1 cellular context compared by ENCODE assay signal in the genomic region with DNA sequence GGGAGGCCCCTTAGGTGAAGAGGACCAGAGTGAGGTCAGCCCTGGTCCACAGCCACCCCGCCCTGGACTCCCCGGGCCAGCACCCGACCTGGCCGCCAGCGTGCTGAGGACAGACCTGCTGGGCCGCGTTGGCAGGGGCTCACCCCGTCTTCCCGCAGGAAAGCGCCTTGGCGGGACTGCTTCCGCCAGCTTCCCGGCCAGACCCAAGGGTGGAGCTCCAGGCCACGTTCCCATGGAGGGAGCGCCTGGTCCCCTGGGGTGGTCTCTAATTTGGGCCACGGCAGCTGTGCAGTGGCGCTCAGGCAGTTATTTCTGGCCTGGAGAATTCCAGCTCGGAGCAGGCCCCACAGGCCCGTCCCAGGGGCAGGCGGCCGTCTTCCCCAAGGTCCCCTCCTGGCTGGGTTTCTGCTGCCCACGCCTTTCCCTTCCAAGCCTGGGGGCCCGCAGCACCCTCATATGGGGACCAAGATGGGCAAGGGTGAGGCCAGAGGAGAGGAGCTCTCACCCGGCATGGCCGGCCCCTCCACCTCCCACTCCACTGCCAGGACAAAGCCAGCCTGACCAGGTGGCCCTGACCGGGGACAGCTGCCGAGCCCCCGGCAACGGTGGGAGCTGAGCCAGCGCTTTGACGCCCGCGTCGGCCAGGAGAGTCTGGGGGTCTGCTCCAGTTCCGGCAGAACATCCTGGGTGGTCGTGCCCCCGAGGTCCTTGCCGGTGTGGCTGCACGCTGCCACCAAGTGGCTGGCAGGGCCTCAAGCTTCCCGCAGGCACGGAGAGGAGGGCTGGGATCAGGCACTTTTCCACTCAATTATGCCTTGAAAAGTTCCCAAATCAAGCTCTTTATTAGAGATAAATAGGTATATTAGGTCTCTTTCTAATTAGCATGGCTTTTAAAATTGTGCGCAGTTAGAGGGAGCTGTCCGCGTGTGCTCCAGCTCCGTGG.
A peak's percentile ranks its signal among the peaks of the same experiment; 100 is the strongest.
TF ChIP-seq lines count a peak whose summit lies in the region.

No MANE protein-coding gene starts in this region.

TF ChIP-seq in H1, 55 proteins besides CTCF, POLR2A, EP300 and RAD21:
- TF ChIP-seq GABPA (IDR thresholded peaks at IDR 0.05; ENCODE audit: borderline replicate concordance, insufficient read depth, low read length): peak; percentile 32; the same call in 1 of the 2 replicates
- TF ChIP-seq CREB1 (IDR thresholded peaks at IDR 0.05): no peak
- TF ChIP-seq ASH2L (IDR thresholded peaks at IDR 0.05; ENCODE audit: low read length): no peak
- no peak for TF ChIP-seq ATF3 (IDR thresholded peaks at IDR 0.05; ENCODE audit: insufficient read depth, low read depth, low read length)
- no peak for TF ChIP-seq HDAC2 (IDR thresholded peaks at IDR 0.05; ENCODE audit: borderline replicate concordance in 1 of 2, low read depth in 2 of 2, low read length in 2 of 2)
- TF ChIP-seq BACH1 (IDR thresholded peaks at IDR 0.05; ENCODE audit: low read length): no peak
- TF ChIP-seq EGR1 (IDR thresholded peaks at IDR 0.05; ENCODE audit: borderline replicate concordance, low read depth, low read length): no peak
- TF ChIP-seq SIX5 (IDR thresholded peaks at IDR 0.05; ENCODE audit: low read depth, low read length): no peak
TF ChIP-seq in H1: peak in this region for 1.
